ENCODE assay signal across 8 cellular contexts in genomic region chr1:50967416-50968020, GRCh38. TPM values are rescaled to one million over a fixed set of nuclear protein-coding genes. Genes with fewer than 3 reads are reported as not detected.
DNase-seq lines count a peak whose midpoint lies in the region; ATAC-seq and TF ChIP-seq lines count a peak whose summit lies in the region.

No MANE protein-coding gene starts in this region.

- H3K4me3 ChIP-seq in HUES48 (ENCODE audit: low read depth, low read length), result peak overlapping the region; percentile 75
- H3K4me3 ChIP-seq in suprapubic skin, result peak overlapping the region; percentile 89

- H3K27ac Mint-ChIP-seq in activated T-helper 1 cell treated with anti-CD3 and anti-CD28 coated beads, Interleukin-12 subunit alpha, Interleukin-12 subunit beta, Interleukin-2, Interleukin-4 antibody, amounts not matched to agents 30 ng/mL and 10 ng/mL and 1 ng/mL, durations not matched to agents 14 hours and 24 hours and 36 hours, result peak overlapping the region; percentile 84

- H3K4me1 Mint-ChIP-seq in activated T-helper 1 cell treated with anti-CD3 and anti-CD28 coated beads, Interleukin-12 subunit alpha, Interleukin-12 subunit beta, Interleukin-2, Interleukin-4 antibody, amounts not matched to agents 30 ng/mL and 10 ng/mL and 1 ng/mL, durations not matched to agents 14 hours and 24 hours and 36 hours (ENCODE audit: low read depth), result peaks cover 37% of the 10 kb centered on the region

- no peak for TF ChIP-seq POLR2A in suprapubic skin (IDR thresholded peaks at IDR 0.05)

- peak overlapping the region; percentile 99 for H3K4me3 Mint-ChIP-seq in activated T-helper 1 cell treated with anti-CD3 and anti-CD28 coated beads, Interleukin-12 subunit alpha, Interleukin-12 subunit beta, Interleukin-2, Interleukin-4 antibody, amounts not matched to agents 30 ng/mL and 10 ng/mL and 1 ng/mL, durations not matched to agents 14 hours and 24 hours and 36 hours

- H3K36me3 Mint-ChIP-seq in activated T-helper 1 cell treated with anti-CD3 and anti-CD28 coated beads, Interleukin-12 subunit alpha, Interleukin-12 subunit beta, Interleukin-2, Interleukin-4 antibody, amounts not matched to agents 30 ng/mL and 10 ng/mL and 1 ng/mL, durations not matched to agents 14 hours and 24 hours and 36 hours (ENCODE audit: low read depth), result peaks cover 7% of the 10 kb centered on the region

- no peak for TF ChIP-seq CTCF in suprapubic skin (IDR thresholded peaks at IDR 0.05)

- peaks cover 13% of the 10 kb centered on the region for H3K27me3 Mint-ChIP-seq in activated T-helper 1 cell treated with anti-CD3 and anti-CD28 coated beads, Interleukin-12 subunit alpha, Interleukin-12 subunit beta, Interleukin-2, Interleukin-4 antibody, amounts not matched to agents 30 ng/mL and 10 ng/mL and 1 ng/mL, durations not matched to agents 14 hours and 24 hours and 36 hours (ENCODE audit: insufficient read depth)

- intact Hi-C loops in activated T-helper 1 cell treated with anti-CD3 and anti-CD28 coated beads, Interleukin-12 subunit alpha, Interleukin-12 subunit beta, Interleukin-2, Interleukin-4 antibody, amounts not matched to agents 30 ng/mL and 10 ng/mL and 1 ng/mL, durations not matched to agents 14 hours and 24 hours and 36 hours (cut with micrococcal nuclease), result loop anchor here (1.0 to 5.0 kb wide), 5 partner anchors 7 to 1760 kb away; partner anchors contain the start of genes BTF3L4, FAF1, TXNDC12 and ZYG11B

- H3K36me3 ChIP-seq in HUES48 (ENCODE audit: control insufficient read depth, insufficient read depth, low read length) (no peaks in the 10 kb centered on the region), suprapubic skin (no peaks in the 10 kb centered on the region)

- H3K9me3 ChIP-seq in HUES48 (ENCODE audit: control insufficient read depth, insufficient read depth, low read length) (no peaks in the 10 kb centered on the region), suprapubic skin (no peaks in the 10 kb centered on the region)

- TF ChIP-seq EP300 in suprapubic skin (IDR thresholded peaks at IDR 0.05), result no peak

- H3K9me3 Mint-ChIP-seq in activated T-helper 1 cell treated with anti-CD3 and anti-CD28 coated beads, Interleukin-12 subunit alpha, Interleukin-12 subunit beta, Interleukin-2, Interleukin-4 antibody, amounts not matched to agents 30 ng/mL and 10 ng/mL and 1 ng/mL, durations not matched to agents 14 hours and 24 hours and 36 hours, result no peaks in the 10 kb centered on the region

- H3K9ac ChIP-seq in HUES48 (ENCODE audit: low read depth, low read length), result no peak overlapping the region

- peak; percentile 66 for DNase-seq in DMS 273 (lab: John Stamatoyannopoulos, UW; ENCODE audit: unreplicated experiment)
- DNase-seq in activated T-helper 1 cell treated with anti-CD3 and anti-CD28 coated beads, Interleukin-12 subunit alpha, Interleukin-12 subunit beta, Interleukin-2, Interleukin-4 antibody, amounts not matched to agents 30 ng/mL and 10 ng/mL and 1 ng/mL, durations not matched to agents 14 hours and 24 hours and 36 hours (ENCODE audit: low spot score), result no peak
- peak; percentile 53 for DNase-seq in inferior parietal cortex (ENCODE audit: extremely low spot score)
- DNase-seq in suprapubic skin (ENCODE audit: low spot score in 2 of 2), result no peak
- DNase-seq in epidermal melanocyte (ENCODE audit: insufficient read length, low spot score), result no peak

- H3K27me3 ChIP-seq in HUES48 (ENCODE audit: control insufficient read depth, insufficient read depth, low read length), result peaks cover 86% of the 10 kb centered on the region
- H3K27me3 ChIP-seq in suprapubic skin, result no peaks in the 10 kb centered on the region

- H3K4me1 ChIP-seq in HUES48 (ENCODE audit: control insufficient read depth, insufficient read depth, low read length), result peaks cover 15% of the 10 kb centered on the region
- peaks cover 21% of the 10 kb centered on the region for H3K4me1 ChIP-seq in suprapubic skin

- WGBS in suprapubic skin, result 15% methylated on average over 8 of the region's 8 CpGs

- ATAC-seq in GM19455 (IDR thresholded peaks at IDR 0.05; ENCODE audit: unreplicated experiment) (no peak), GM18873 (IDR thresholded peaks at IDR 0.05; ENCODE audit: low FRiP score, unreplicated experiment) (no peak)

- H3K27ac ChIP-seq in HUES48 (ENCODE audit: low read depth, low read length), result no peak overlapping the region
- H3K27ac ChIP-seq in suprapubic skin, result peak overlapping the region; percentile 98

RNA-seq across cellular contexts. Expression of gene CDKN2C, which starts 2.5 kb away (rescaled TPM):
- 13.7 and 14.9 TPM in 2 replicates for total RNA-seq in activated T-helper 1 cell treated with anti-CD3 and anti-CD28 coated beads, Interleukin-12 subunit alpha, Interleukin-12 subunit beta, Interleukin-2, Interleukin-4 antibody, amounts not matched to agents 30 ng/mL and 10 ng/mL and 1 ng/mL, durations not matched to agents 14 hours and 24 hours and 36 hours
- total RNA-seq in suprapubic skin, result 10 to 100 TPM in 3 of 4 donors, 1 to 10 TPM in 1; 9.9 to 13.0 (median 11.1) TPM

RNA-seq across cellular contexts. Expression of gene FAF1, which starts 7.5 kb away (rescaled TPM):
- total RNA-seq in activated T-helper 1 cell treated with anti-CD3 and anti-CD28 coated beads, Interleukin-12 subunit alpha, Interleukin-12 subunit beta, Interleukin-2, Interleukin-4 antibody, amounts not matched to agents 30 ng/mL and 10 ng/mL and 1 ng/mL, durations not matched to agents 14 hours and 24 hours and 36 hours, result 58.8 and 62.0 TPM in 2 replicates
- 10 to 100 TPM; 35.1 to 61.6 (median 45.4) TPM for total RNA-seq in suprapubic skin

Comparison
In these comparisons a context has a peak if more than half of its experiments do, and no peak if none do; other contexts are left out.
1. DNase-seq: peak in DMS 273 (single experiment) and inferior parietal cortex (single experiment); none in activated T-helper 1 cell treated with anti-CD3 and anti-CD28 coated beads, Interleukin-12 subunit alpha, Interleukin-12 subunit beta, Interleukin-2, Interleukin-4 antibody, amounts not matched to agents 30 ng/mL and 10 ng/mL and 1 ng/mL, durations not matched to agents 14 hours and 24 hours and 36 hours (single experiment), suprapubic skin (0 of 2) and epidermal melanocyte (single experiment).